8 cellular contexts compared by ENCODE assay signal in genomic region chr3:50154840-50155490, GRCh38. TPM values are rescaled to one million over a fixed set of nuclear protein-coding genes. Genes with fewer than 3 reads are reported as not detected.
DNase-seq lines count a peak whose midpoint lies in the region; ATAC-seq, FAIRE-seq and TF ChIP-seq lines count a peak whose summit lies in the region.

SEMA3F (plus strand) TSS chr3:50155324; CDS start chr3:50159623, 4,299 bp downstream.

- H3K9me3 ChIP-seq in heart left ventricle: no peaks in the 10 kb centered on the region

- intact Hi-C loops in heart left ventricle (cut with DNase I): loop anchor here in 4 of 10 donors (1.0 to 2.0 kb wide), 3 partner anchors 34 kb away; no protein-coding TSS in a partner anchor

- in situ Hi-C loops in ACHN (cut with HindIII; ENCODE audit: low pct_ligation_motif_present, low pct_unique_long_range_greater_than_20kb, low sequenced_read_pairs) (no loop called here), SK-MEL-5 (cut with HindIII; ENCODE audit: low pct_unique_long_range_greater_than_20kb, low sequenced_read_pairs) (no loop called here)

- H3K9ac ChIP-seq in rectal smooth muscle tissue (ENCODE audit: low read length): no peak within 1 kb of the TSS

- H3K4me1 ChIP-seq in heart left ventricle: peaks cover 0 to 51% (median 18%) of the 10 kb centered on the region in 12 donors
- peaks cover 2% of the 10 kb centered on the region for H3K4me1 ChIP-seq in rectal smooth muscle tissue (ENCODE audit: control insufficient read depth, insufficient read depth, low read length)

- peak in 8 of 12 donors; percentile 19 to 52 (median 34) for TF ChIP-seq CTCF in heart left ventricle (IDR thresholded peaks at IDR 0.05)

- FAIRE-seq in urothelium cell line (lab: Jason Lieb, UNC): no peak

- H3K36me3 ChIP-seq in heart left ventricle: no peaks in the 10 kb centered on the region
- H3K36me3 ChIP-seq in rectal smooth muscle tissue (ENCODE audit: control insufficient read depth, insufficient read depth, low read length): no peaks in the 10 kb centered on the region

- H3K27ac ChIP-seq in heart left ventricle: peak within 1 kb of the TSS; percentile 61 to 92 (median 80)
- H3K27ac ChIP-seq in rectal smooth muscle tissue (ENCODE audit: low read depth, low read length): no peak within 1 kb of the TSS

- H3K4me3 ChIP-seq in heart left ventricle: peak within 1 kb of the TSS; percentile 40 to 79 (median 62)
- H3K4me3 ChIP-seq in rectal smooth muscle tissue (ENCODE audit: low read length): peak within 1 kb of the TSS; percentile 61

- peaks cover 0 to 23% (median 0%) of the 10 kb centered on the region in 9 donors for H3K27me3 ChIP-seq in heart left ventricle
- no peaks in the 10 kb centered on the region for H3K27me3 ChIP-seq in rectal smooth muscle tissue (ENCODE audit: control insufficient read depth, insufficient read depth, low read length)

- peak in 1 of 2 donors; percentile 76 for TF ChIP-seq POLR2A in heart left ventricle (IDR thresholded peaks at IDR 0.05)

- ATAC-seq in GM18861 (IDR thresholded peaks at IDR 0.05; ENCODE audit: unreplicated experiment) (peak; percentile 55), HG03354 (IDR thresholded peaks at IDR 0.05; ENCODE audit: poor library complexity, severe bottlenecking, unreplicated experiment) (peak; percentile 70), heart left ventricle (peak; percentile 52 to 91 (median 75))

- WGBS in heart left ventricle, 4 donors: 0 to 1% (median 1%) methylated on average over 55 to 98 of the region's 98 CpGs

- DNase-seq in ACHN: peak; percentile 77
- DNase-seq in SK-MEL-5 (ENCODE audit: low read depth, low spot score): peak; percentile 42
- peak; percentile 10 for DNase-seq in activated naive CD8-positive, alpha-beta T cell treated with anti-CD3 and anti-CD28 coated beads, Interleukin-2, amount 50 U/mL, for 16 hours (ENCODE audit: low read depth, low spot score)
- DNase-seq in heart left ventricle: peak; percentile 55 to 81 (median 67)
- peak; percentile 95 for DNase-seq in urothelium cell line (ENCODE audit: low spot score)

RNA-seq across cellular contexts. Expression of gene SEMA3F, which starts in this region (rescaled TPM):
- total RNA-seq in SK-MEL-5 (2014; rRNA removed; shearing (Covaris generic)): 1.5 and 2.5 TPM in 2 replicates
- polyA plus RNA-seq in SK-MEL-5 (2015; cell fraction: cytosol; rRNA removed): 6.1 and 8.6 TPM in 2 replicates
- polyA plus RNA-seq in SK-MEL-5 (2015; cell fraction: nucleus; rRNA removed): 1.8 and 3.1 TPM in 2 replicates
- total RNA-seq in heart left ventricle: 10 to 100 TPM in 6 of 9 donors, 1 to 10 TPM in 3; 6.1 to 94.1 (median 11.3) TPM
- polyA plus RNA-seq in heart left ventricle: 10 to 100 TPM in 1 of 2 donors, 1 to 10 TPM in 1; 9.3 to 23.9 TPM

Comparison
In these comparisons a context has a peak if more than half of its experiments do, and no peak if none do; other contexts are left out.
1. DNase-seq: peak in every context shown above with its lines; median percentile 95 in urothelium cell line; 77 in ACHN; 67 in heart left ventricle; 42 in SK-MEL-5; 10 in activated naive CD8-positive, alpha-beta T cell treated with anti-CD3 and anti-CD28 coated beads, Interleukin-2, amount 50 U/mL, for 16 hours.